Comparison of ENCODE assay signal across 2 cellular contexts in genomic region chr1:150009604-150010387, GRCh38.
TF ChIP-seq lines count a peak whose summit lies in the region.

No MANE protein-coding gene starts in this region.

TF ChIP-seq in A549, 52 proteins besides CTCF, POLR2A, EP300 and RAD21:
- TF ChIP-seq POLR2AphosphoS2 (conservative IDR thresholded peaks at IDR 0.05; ENCODE audit: low read length) (no peak), TFCP2L1 (CRISPR knock-in tag; IDR thresholded peaks at IDR 0.05) (no peak), ELK1 (IDR thresholded peaks at IDR 0.05; ENCODE audit: low read depth, low read length) (no peak), HOXB5 (CRISPR knock-in tag; IDR thresholded peaks at IDR 0.05) (no peak), BCL3 (IDR thresholded peaks at IDR 0.05) (no peak), HEYL (CRISPR knock-in tag; IDR thresholded peaks at IDR 0.05) (no peak), KDM5A (IDR thresholded peaks at IDR 0.05) (no peak), MYC (IDR thresholded peaks at IDR 0.05; ENCODE audit: borderline replicate concordance, low read length) (no peak)
- TF ChIP-seq, protein P1, sequence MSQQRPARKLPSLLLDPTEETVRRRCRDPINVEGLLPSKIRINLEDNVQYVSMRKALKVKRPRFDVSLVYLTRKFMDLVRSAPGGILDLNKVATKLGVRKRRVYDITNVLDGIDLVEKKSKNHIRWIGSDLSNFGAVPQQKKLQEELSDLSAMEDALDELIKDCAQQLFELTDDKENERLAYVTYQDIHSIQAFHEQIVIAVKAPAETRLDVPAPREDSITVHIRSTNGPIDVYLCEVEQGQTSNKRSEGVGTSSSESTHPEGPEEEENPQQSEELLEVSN (IDR thresholded peaks at IDR 0.05; ENCODE audit: borderline replicate concordance, low read depth): no peak
- TF ChIP-seq, protein P2, sequence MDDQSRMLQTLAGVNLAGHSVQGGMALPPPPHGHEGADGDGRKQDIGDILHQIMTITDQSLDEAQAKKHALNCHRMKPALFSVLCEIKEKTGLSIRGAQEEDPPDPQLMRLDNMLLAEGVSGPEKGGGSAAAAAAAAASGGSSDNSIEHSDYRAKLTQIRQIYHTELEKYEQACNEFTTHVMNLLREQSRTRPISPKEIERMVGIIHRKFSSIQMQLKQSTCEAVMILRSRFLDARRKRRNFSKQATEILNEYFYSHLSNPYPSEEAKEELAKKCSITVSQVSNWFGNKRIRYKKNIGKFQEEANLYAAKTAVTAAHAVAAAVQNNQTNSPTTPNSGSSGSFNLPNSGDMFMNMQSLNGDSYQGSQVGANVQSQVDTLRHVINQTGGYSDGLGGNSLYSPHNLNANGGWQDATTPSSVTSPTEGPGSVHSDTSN (IDR thresholded peaks at IDR 0.05): no peak

TF ChIP-seq in IMR-90, 13 proteins besides CTCF, POLR2A, EP300 and RAD21:
- TF ChIP-seq CEBPB (IDR thresholded peaks at IDR 0.05; ENCODE audit: low read depth, low read length) (no peak), CHD1 (IDR thresholded peaks at IDR 0.05; ENCODE audit: low read depth, low read length) (0 out of 2 replicates have a peak, but pooled peaks have one; percentile 15), MAFK (IDR thresholded peaks at IDR 0.05; ENCODE audit: low read depth, low read length) (no peak), ELK1 (IDR thresholded peaks at IDR 0.05; ENCODE audit: borderline replicate concordance, low read depth, low read length) (no peak), MAZ (IDR thresholded peaks at IDR 0.05; ENCODE audit: borderline replicate concordance, low read depth, low read length) (peak; percentile 17; the same call in 1 of the 2 replicates), BHLHE40 (IDR thresholded peaks at IDR 0.05; ENCODE audit: low read depth, low read length) (no peak), RCOR1 (IDR thresholded peaks at IDR 0.05; ENCODE audit: insufficient replicate concordance, low read length) (no peak), MXI1 (IDR thresholded peaks at IDR 0.05; ENCODE audit: borderline replicate concordance, low read depth, low read length) (0 out of 2 replicates have a peak, but pooled peaks have one; percentile 51)
- TF ChIP-seq, protein P3, sequence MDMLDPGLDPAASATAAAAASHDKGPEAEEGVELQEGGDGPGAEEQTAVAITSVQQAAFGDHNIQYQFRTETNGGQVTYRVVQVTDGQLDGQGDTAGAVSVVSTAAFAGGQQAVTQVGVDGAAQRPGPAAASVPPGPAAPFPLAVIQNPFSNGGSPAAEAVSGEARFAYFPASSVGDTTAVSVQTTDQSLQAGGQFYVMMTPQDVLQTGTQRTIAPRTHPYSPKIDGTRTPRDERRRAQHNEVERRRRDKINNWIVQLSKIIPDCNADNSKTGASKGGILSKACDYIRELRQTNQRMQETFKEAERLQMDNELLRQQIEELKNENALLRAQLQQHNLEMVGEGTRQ (IDR thresholded peaks at IDR 0.05; ENCODE audit: low read depth, low read length): no peak
TF ChIP-seq in IMR-90: peak in this region for 3.
